Comparison of ENCODE assay signal across 17 cellular contexts in genomic region chr2:158644139-158644538, GRCh38.
DNase-seq lines count a peak whose midpoint lies in the region; ATAC-seq, FAIRE-seq and TF ChIP-seq lines count a peak whose summit lies in the region.
"Had no signal": no experiment of that assay in that cellular context is flagged by ENCODE, and none has a peak within 500 bp of the region (broad histone marks: within the 10 kb centered on the region; RNA-seq: fewer than 3 reads in every experiment).

No MANE protein-coding gene starts in this region.

- peaks cover 0 to 3% of the 10 kb centered on the region in 2 experiments; a peak in 1 of 4 replicates for H3K79me1 ChIP-seq in IMR-90 (ENCODE audit: low read depth in 1 of 2, low read length in 2 of 2)

- H3K4ac ChIP-seq in IMR-90 (ENCODE audit: low read depth, low read length): no peak overlapping the region

- no peaks in the 10 kb centered on the region for H3K9me3 Mint-ChIP-seq in CD8-positive, alpha-beta T cell
- H3K9me3 Mint-ChIP-seq: brain; stimulated activated naive CD8-positive, alpha-beta T cell treated with anti-CD3 and anti-CD28 coated beads, Interleukin-15, Interleukin-2, amounts not matched to agents 100 ng/mL and 50 ng/mL, for 24 hours had no signal

- H3K9me1 ChIP-seq in IMR-90 (ENCODE audit: insufficient read depth, low read length): peaks cover 4% of the 10 kb centered on the region; the same call in 1 of the 2 replicates

- intact Hi-C loops in IMR-90 (cut with micrococcal nuclease): no loop called here
- intact Hi-C loops in CD8-positive, alpha-beta T cell (cut with DNase I, micrococcal nuclease): no loop called here

- H3K4me3 ChIP-seq in IMR-90 (ENCODE audit: insufficient read depth, low read depth, low read length) (no peak overlapping the region), bronchial epithelial cell (ENCODE audit: low read depth, low read length) (no peak overlapping the region)
- no peak overlapping the region for H3K4me3 ChIP-seq in CD8-positive, alpha-beta T cell (ENCODE audit: low read depth, low read length)

- dilution Hi-C loops in IMR-90 (cut with HindIII; ENCODE audit: low sequenced_read_pairs, unreplicated experiment): no loop called here

- H2AK5ac ChIP-seq in IMR-90 (ENCODE audit: low read depth, low read length): no peak overlapping the region

- H4K8ac ChIP-seq in IMR-90 (ENCODE audit: low read depth in 2 of 2, low read length in 2 of 2): no peak overlapping the region

- H2AK9ac ChIP-seq in IMR-90 (replicated peaks; ENCODE audit: low read depth, low read length, poor library complexity): no peak overlapping the region

- no peaks in the 10 kb centered on the region for H3K4me1 ChIP-seq in IMR-90 (ENCODE audit: control insufficient read depth, insufficient read depth, low read length)
- H3K4me1 ChIP-seq in CD8-positive, alpha-beta T cell (ENCODE audit: insufficient read depth, low read length): no peaks in the 10 kb centered on the region

- H3K27ac ChIP-seq in IMR-90 (ENCODE audit: insufficient read depth, low read length): no peak overlapping the region
- H3K27ac ChIP-seq in CD8-positive, alpha-beta T cell (ENCODE audit: low read depth, low read length): no peak overlapping the region
- H3K27ac ChIP-seq: C4-2B had no signal

- H3K36me3 ChIP-seq in IMR-90 (ENCODE audit: control insufficient read depth, insufficient read depth, low read length) (peaks cover 3% of the 10 kb centered on the region; the same call in 1 of the 2 replicates), bronchial epithelial cell (ENCODE audit: control insufficient read depth, insufficient read depth, low read length) (peaks cover 12% of the 10 kb centered on the region)
- H3K36me3 ChIP-seq in CD8-positive, alpha-beta T cell (ENCODE audit: insufficient read depth, low read length): no peaks in the 10 kb centered on the region

- no peak overlapping the region for H3K14ac ChIP-seq in IMR-90 (replicated peaks; ENCODE audit: low read depth, low read length)

- in situ Hi-C loops in IMR-90 (cut with MboI; ENCODE audit: low sequenced_read_pairs): no loop called here

- H2BK120ac ChIP-seq in IMR-90 (ENCODE audit: low read depth, low read length): no peak overlapping the region

- WGBS in IMR-90 (ENCODE audit: extremely low coverage in 2 of 2, insufficient read length in 1 of 2), 2 experiments: 15% methylated on average over 4 of the region's 4 CpGs; no CpG with 5 or more reads in 1 of the 2 experiments

- no peaks in the 10 kb centered on the region for H3K4me1 Mint-ChIP-seq in CD8-positive, alpha-beta T cell (ENCODE audit: low read depth)

- no peak overlapping the region for H3K9ac ChIP-seq in IMR-90 (ENCODE audit: low read depth, low read length)

- TF ChIP-seq RAD21 in IMR-90 (IDR thresholded peaks at IDR 0.05; ENCODE audit: low read length): no peak

- no peak for TF ChIP-seq POLR2A in IMR-90 (IDR thresholded peaks at IDR 0.05; ENCODE audit: low read depth, low read length)

- no peaks in the 10 kb centered on the region for H3K27me3 ChIP-seq in IMR-90 (ENCODE audit: control insufficient read depth, insufficient read depth, low read length)
- no peaks in the 10 kb centered on the region for H3K27me3 ChIP-seq in bronchial epithelial cell (ENCODE audit: control insufficient read depth, insufficient read depth, low read length)
- no peaks in the 10 kb centered on the region for H3K27me3 ChIP-seq in CD8-positive, alpha-beta T cell (ENCODE audit: insufficient read depth, low read length)

- H3K23ac ChIP-seq in IMR-90 (ENCODE audit: low read depth, low read length): no peak overlapping the region

- BruUV-seq in IMR-90 (replicated peaks; lab: Mats Ljungman, UMichigan): no TSS peak

- H3K27ac Mint-ChIP-seq in CD8-positive, alpha-beta T cell: no peak overlapping the region
- H3K27ac Mint-ChIP-seq: brain; stimulated activated naive CD8-positive, alpha-beta T cell treated with anti-CD3 and anti-CD28 coated beads, Interleukin-15, Interleukin-2, amounts not matched to agents 100 ng/mL and 50 ng/mL, for 24 hours had no signal

- H3K4me2 ChIP-seq in IMR-90 (ENCODE audit: low read depth, low read length): no peak overlapping the region

- no peak for FAIRE-seq in bronchial epithelial cell (lab: Jason Lieb, UNC)
- FAIRE-seq: H1, keratinocyte, urothelium cell line had no signal

- no peaks in the 10 kb centered on the region; the same call in 1 of the 2 replicates for H4K20me1 ChIP-seq in IMR-90 (ENCODE audit: insufficient read depth, low read length)

- H3K9me3 ChIP-seq in IMR-90 (ENCODE audit: control insufficient read depth, insufficient read depth, low read length): no peaks in the 10 kb centered on the region
- no peaks in the 10 kb centered on the region for H3K9me3 ChIP-seq in CD8-positive, alpha-beta T cell (ENCODE audit: low read length)

- no peak overlapping the region for H4K91ac ChIP-seq in IMR-90 (ENCODE audit: insufficient read depth, low read depth, low read length)

- CTCF ChIA-PET in IMR-90 (lab: Yijun Ruan, JAX): interaction anchor here (0.8 kb wide), 1 partner anchor 96 kb away, joined by 3 read pairs; no protein-coding TSS in a partner anchor
- CTCF ChIA-PET in CD8-positive, alpha-beta T cell (lab: Charles Lee): no interaction called here

- no peak overlapping the region for H2BK20ac ChIP-seq in IMR-90 (ENCODE audit: low read depth, low read length)

- H4K5ac ChIP-seq in IMR-90 (ENCODE audit: low read depth, low read length): no peak overlapping the region

- TF ChIP-seq CTCF in IMR-90 (conservative IDR thresholded peaks at IDR 0.05; ENCODE audit: low read depth, low read length): no peak
- no peak for TF ChIP-seq CTCF in bronchial epithelial cell (IDR thresholded peaks at IDR 0.05; ENCODE audit: insufficient read depth, low read length, severe bottlenecking)
- TF ChIP-seq CTCF in CD8-positive, alpha-beta T cell (IDR thresholded peaks at IDR 0.05): no peak

- H2AFZ ChIP-seq in IMR-90 (replicated peaks; ENCODE audit: low read length, poor library complexity): no peak overlapping the region

- peak; percentile 93 for ATAC-seq in IMR-90 (ENCODE audit: low read depth)
- ATAC-seq in HG02642 (IDR thresholded peaks at IDR 0.05; ENCODE audit: poor library complexity, unreplicated experiment): no peak
- ATAC-seq in CD8-positive, alpha-beta T cell: no peak

- peaks cover 11% of the 10 kb centered on the region for H3K36me3 Mint-ChIP-seq in CD8-positive, alpha-beta T cell

- POLR2A ChIA-PET in IMR-90 (lab: Charles Lee; ENCODE audit: unreplicated experiment): no interaction called here
- POLR2A ChIA-PET in CD8-positive, alpha-beta T cell (lab: Charles Lee): no interaction called here

- no peak overlapping the region for H2BK5ac ChIP-seq in IMR-90 (ENCODE audit: low read depth, low read length, poor library complexity, severe bottlenecking)

- DNase-seq in Daoy (ENCODE audit: low read depth) (peak; percentile 60), IMR-90 (peak; percentile 92), bronchial epithelial cell (ENCODE audit: low read depth) (peak; percentile 6), kidney tubule cell (ENCODE audit: low spot score) (peak; percentile 30), D341Med (ENCODE audit: low spot score) (no peak), SIG-M5 (lab: John Stamatoyannopoulos, UW) (no peak)
- no peak for DNase-seq in CD8-positive, alpha-beta T cell
- DNase-seq: effector CD8-positive, alpha-beta T cell; NCI-H1105; posterior cingulate gyrus had no signal

- H3K56ac ChIP-seq in IMR-90 (ENCODE audit: extremely low read depth, insufficient read depth, low read length): no peak overlapping the region

- H3K27me3 Mint-ChIP-seq in CD8-positive, alpha-beta T cell (ENCODE audit: low read depth): no peaks in the 10 kb centered on the region
- H3K27me3 Mint-ChIP-seq: brain; stimulated activated naive CD8-positive, alpha-beta T cell treated with anti-CD3 and anti-CD28 coated beads, Interleukin-15, Interleukin-2, amounts not matched to agents 100 ng/mL and 50 ng/mL, for 24 hours had no signal

- H3K4me3 Mint-ChIP-seq in CD8-positive, alpha-beta T cell: no peak overlapping the region
- H3K4me3 Mint-ChIP-seq: brain; stimulated activated naive CD8-positive, alpha-beta T cell treated with anti-CD3 and anti-CD28 coated beads, Interleukin-15, Interleukin-2, amounts not matched to agents 100 ng/mL and 50 ng/mL, for 24 hours had no signal

- H2BK15ac ChIP-seq in IMR-90 (ENCODE audit: low read depth, low read length): no peak overlapping the region

- no peak overlapping the region for H3K18ac ChIP-seq in IMR-90 (ENCODE audit: low read depth, low read length)

TF ChIP-seq in IMR-90, 13 proteins besides CTCF, POLR2A, EP300 and RAD21:
- TF ChIP-seq MAFK (IDR thresholded peaks at IDR 0.05; ENCODE audit: low read depth, low read length) (no peak), FOS (IDR thresholded peaks at IDR 0.05; ENCODE audit: low read depth, low read length) (0 out of 2 replicates have a peak, but pooled peaks have one; percentile 4), MAZ (IDR thresholded peaks at IDR 0.05; ENCODE audit: borderline replicate concordance, low read depth, low read length) (no peak), CEBPB (IDR thresholded peaks at IDR 0.05; ENCODE audit: low read depth, low read length) (peak; percentile 59), BHLHE40 (IDR thresholded peaks at IDR 0.05; ENCODE audit: low read depth, low read length) (no peak), RCOR1 (IDR thresholded peaks at IDR 0.05; ENCODE audit: insufficient replicate concordance, low read length) (peak; percentile 14)

Comparison
In these comparisons a context has a peak if more than half of its experiments do, and no peak if none do; other contexts are left out.
1. DNase-seq: peak in Daoy (single experiment), IMR-90 (single experiment), bronchial epithelial cell (single experiment) and kidney tubule cell (single experiment); none in D341Med (single experiment), SIG-M5 (single experiment) and CD8-positive, alpha-beta T cell (0 of 7).